19 cellular contexts compared by ENCODE assay signal in genomic region chr4:148124512-148124911, GRCh38.
"Had no signal": no experiment of that assay in that cellular context is flagged by ENCODE, and none has a peak within 500 bp of the region (broad histone marks: within the 10 kb centered on the region; RNA-seq: fewer than 3 reads in every experiment).

No MANE protein-coding gene starts in this region.

- DNase-seq: KBM-7, MM.1S, NCI-H1092 treated with DMSO at 0.1 percent for 48 hours, NCI-H1436, NCI-H187, NCI-H2029, NCI-H2081 treated with DMSO at 0.1 percent for 48 hours, NCI-H2171, NCI-H226, NCI-H446, NCI-H510A, NCI-H524 treated with DMSO at 0.1 percent for 48 hours, NCI-H69, NCI-H774, PC-3, SHP77, SK-N-SH, SW 1271 had no signal

- ATAC-seq: Panc1, PC-3 had no signal
